1 cellular context compared by ENCODE assay signal in the genomic region with DNA sequence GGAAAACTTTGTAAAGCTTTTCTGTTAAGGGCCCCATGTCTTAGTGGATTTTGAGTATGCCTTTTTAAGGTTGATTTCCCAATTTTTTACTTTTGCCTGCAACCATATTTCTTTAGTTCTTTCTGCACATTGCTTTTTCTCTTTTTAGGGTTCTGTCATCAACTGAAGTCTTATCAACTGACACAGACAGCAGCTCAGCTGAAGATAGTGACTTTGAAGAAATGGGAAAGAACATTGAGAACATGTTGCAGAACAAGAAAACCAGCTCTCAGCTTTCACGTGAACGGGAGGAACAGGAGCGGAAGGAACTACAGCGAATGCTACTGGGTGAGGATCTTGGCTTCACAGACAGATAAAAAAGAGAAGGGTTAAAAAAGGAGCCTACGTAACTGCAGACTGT.
TF ChIP-seq lines count a peak whose summit lies in the region.

No MANE protein-coding gene starts in this region.

TF ChIP-seq in H1, 55 proteins besides CTCF, POLR2A, EP300 and RAD21:
- TF ChIP-seq, protein P1, sequence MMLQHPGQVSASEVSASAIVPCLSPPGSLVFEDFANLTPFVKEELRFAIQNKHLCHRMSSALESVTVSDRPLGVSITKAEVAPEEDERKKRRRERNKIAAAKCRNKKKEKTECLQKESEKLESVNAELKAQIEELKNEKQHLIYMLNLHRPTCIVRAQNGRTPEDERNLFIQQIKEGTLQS (IDR thresholded peaks at IDR 0.05; ENCODE audit: insufficient read depth, low read depth, low read length): no peak
- TF ChIP-seq ZNF274 (IDR thresholded peaks at IDR 0.05; ENCODE audit: borderline replicate concordance, extremely low read depth, low read length): no peak
- no peak for TF ChIP-seq SAP30 (IDR thresholded peaks at IDR 0.05; ENCODE audit: insufficient read depth, insufficient replicate concordance, low read length)
- no peak for TF ChIP-seq GTF2F1 (IDR thresholded peaks at IDR 0.05; ENCODE audit: borderline replicate concordance, low read depth, low read length)
